8 cellular contexts compared by ENCODE assay signal in the genomic region with DNA sequence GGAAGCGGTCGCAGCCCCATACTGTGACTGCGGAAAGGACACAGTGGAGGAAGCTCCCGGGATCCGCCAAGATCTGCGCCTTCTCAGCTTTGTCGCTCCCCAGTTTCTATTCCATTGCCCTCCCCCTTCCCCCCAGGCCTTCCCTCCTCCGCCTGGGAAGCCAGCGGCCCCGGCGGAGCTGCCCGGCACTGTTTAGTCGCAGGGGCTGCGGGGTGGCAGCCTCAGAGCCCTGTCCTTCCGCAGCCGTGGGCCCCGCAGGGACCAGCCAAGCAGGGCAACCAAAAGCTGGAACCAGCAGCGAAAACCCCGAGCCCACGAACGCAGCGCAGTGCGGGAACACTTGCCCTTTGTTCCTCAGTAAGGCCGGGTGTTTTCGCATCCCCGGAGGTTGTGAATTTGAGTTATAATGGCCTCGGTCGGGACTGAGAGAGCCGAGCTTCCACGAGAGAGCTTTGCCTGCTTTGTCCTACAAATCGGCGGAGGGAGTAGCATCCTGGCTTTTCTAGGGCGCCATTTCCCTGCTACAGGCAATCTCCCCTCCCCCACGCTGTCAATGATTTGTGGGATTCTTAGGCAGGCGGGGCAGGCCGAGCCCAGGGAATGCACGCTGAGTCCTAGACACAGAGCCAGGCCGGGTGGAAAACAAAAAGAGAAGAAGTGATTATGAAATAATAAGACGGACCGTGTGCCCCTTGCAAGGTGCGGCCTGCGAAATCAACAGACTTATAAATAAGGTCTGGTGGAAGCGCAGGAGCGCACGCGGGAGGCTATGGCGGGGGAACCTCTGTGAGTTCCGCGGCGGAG. TPM values are rescaled to one million over a fixed set of nuclear protein-coding genes. Genes with fewer than 3 reads are reported as not detected.
DNase-seq lines count a peak whose midpoint lies in the region; ATAC-seq and TF ChIP-seq lines count a peak whose summit lies in the region.

No MANE protein-coding gene starts in this region.

- peaks cover 0 to 9% (median 2%) of the 10 kb centered on the region in 5 experiments for H3K9me3 Mint-ChIP-seq in brain

- peaks cover 11% of the 10 kb centered on the region for H3K36me3 Mint-ChIP-seq in brain

- no peak for ATAC-seq in HG03520 (IDR thresholded peaks at IDR 0.05; ENCODE audit: unreplicated experiment)
- no peak for ATAC-seq in GM19351 (IDR thresholded peaks at IDR 0.05; ENCODE audit: unreplicated experiment)

- no peaks in the 10 kb centered on the region for H3K9me3 ChIP-seq in iPS-18c (ENCODE audit: control insufficient read depth, insufficient read depth, low read length)

- H3K27me3 Mint-ChIP-seq in brain = peaks cover 40% of the 10 kb centered on the region

- peak overlapping the region; percentile 99 to 100 (median 100) for H3K27ac Mint-ChIP-seq in brain

- H3K4me3 ChIP-seq in iPS-18c (ENCODE audit: insufficient read depth, low read depth, low read length) (peak overlapping the region; percentile 86), retinal pigment epithelial cell (ENCODE audit: low read length) (peak overlapping the region; percentile 78)

- DNase-seq in GM03348 (ENCODE audit: low spot score) = peak; percentile 81
- peak; percentile 86 for DNase-seq in NCI-H2196 (lab: John Stamatoyannopoulos, UW; ENCODE audit: unreplicated experiment)
- peak; percentile 35 for DNase-seq in retinal pigment epithelial cell (ENCODE audit: low read depth)
- DNase-seq in stimulated activated CD4-positive, alpha-beta T cell treated with anti-CD3 and anti-CD28 coated beads, Interleukin-12 subunit alpha, Interleukin-12 subunit beta, amount 100 ng/mL, for 4 hours = no peak

- H3K4me3 Mint-ChIP-seq in brain = peak overlapping the region; percentile 95 to 99 (median 97)

- H3K4me1 Mint-ChIP-seq in brain = peaks cover 55% of the 10 kb centered on the region

- TF ChIP-seq CTCF in brain (conservative IDR thresholded peaks at IDR 0.05) (no peak), retinal pigment epithelial cell (conservative IDR thresholded peaks at IDR 0.05; ENCODE audit: low read depth, low read length) (no peak)

RNA-seq across cellular contexts. Expression of a gene that starts 4.0 kb away (rescaled TPM):
- polyA plus RNA-seq in brain (ENCODE audit: insufficient read depth, low read depth, low replicate concordance) = 1,989 TPM

RNA-seq across cellular contexts. Expression of a gene that starts 27.3 kb away (rescaled TPM):
- 20.5 TPM for polyA plus RNA-seq in brain (ENCODE audit: insufficient read depth, low read depth, low replicate concordance)
